Comparison of ENCODE assay signal across 23 cellular contexts in genomic region chr4:100379583-100380105, GRCh38.
"Had no signal": no experiment of that assay in that cellular context is flagged by ENCODE, and none has a peak within 500 bp of the region (broad histone marks: within the 10 kb centered on the region; RNA-seq: fewer than 3 reads in every experiment).

No MANE protein-coding gene starts in this region.

- H3K36me3 ChIP-seq: colonic mucosa, esophagus muscularis mucosa, prostate gland, right atrium auricular region, stomach had no signal

- H3K27ac ChIP-seq: colonic mucosa, esophagus muscularis mucosa, heart right ventricle, prostate gland, right atrium auricular region, stomach, testis had no signal

- DNase-seq: activated CD4-positive, alpha-beta T cell treated with anti-CD3 and anti-CD28 coated beads for 48 hours; activated CD4-positive, CD25-positive, alpha-beta regulatory T cell; activated CD8-positive, alpha-beta T cell treated with anti-CD3 and anti-CD28 coated beads, Interleukin-2, amount 10 ng/mL, durations not matched to agents 7 days and 5 days; activated naive CD4-positive, alpha-beta T cell treated with anti-CD3 and anti-CD28 coated beads, Interleukin-2, amount 10 ng/mL, durations not matched to agents 7 days and 5 days; activated naive CD8-positive, alpha-beta T cell treated with anti-CD3 and anti-CD28 coated beads, Interleukin-2, amount 50 U/mL, for 24 hours; activated T-cell treated with anti-CD3 and anti-CD28 coated beads, Interleukin-2, amount 50 U/mL, for 24 hours; anterior cingulate cortex; colonic mucosa; heart right ventricle; midbrain; stimulated activated CD4-positive, alpha-beta T cell treated with anti-CD3 and anti-CD28 coated beads, Interleukin-12 subunit alpha, Interleukin-12 subunit beta, amount 100 ng/mL, for 4 hours; stimulated activated CD4-positive, alpha-beta T cell treated with anti-CD3 and anti-CD28 coated beads, Interleukin-1b, Interleukin-23, amount 100 ng/mL, for 48 hours; stomach; testis had no signal

- FAIRE-seq: endometrium had no signal

- ATAC-seq: activated CD8-positive, alpha-beta T cell treated with anti-CD3 and anti-CD28 coated beads, Interleukin-2, amount 10 ng/mL, durations not matched to agents 7 days and 5 days; activated naive CD8-positive, alpha-beta T cell treated with anti-CD3 and anti-CD28 coated beads, Interleukin-2, amount 50 U/mL, for 24 hours; heart right ventricle; left lobe of liver had no signal

- H3K4me1 ChIP-seq: colonic mucosa, esophagus muscularis mucosa, heart right ventricle, prostate gland, right atrium auricular region, stomach, testis had no signal

- H3K4me3 Mint-ChIP-seq: activated CD8-positive, alpha-beta T cell treated with anti-CD3 and anti-CD28 coated beads, Interleukin-2, amount 10 ng/mL, durations not matched to agents 7 days and 5 days; activated naive CD4-positive, alpha-beta T cell treated with anti-CD3 and anti-CD28 coated beads, Interleukin-2, amount 10 ng/mL, durations not matched to agents 7 days and 5 days; activated naive CD8-positive, alpha-beta T cell treated with anti-CD3 and anti-CD28 coated beads, Interleukin-2, amount 50 U/mL, for 24 hours; activated T-cell treated with anti-CD3 and anti-CD28 coated beads, Interleukin-2, amount 50 U/mL, for 24 hours; brain; central memory CD8-positive, alpha-beta T cell; neural crest cell; type B pancreatic cell had no signal

- H3K4me1 Mint-ChIP-seq: activated naive CD4-positive, alpha-beta T cell treated with anti-CD3 and anti-CD28 coated beads, Interleukin-2, amount 10 ng/mL, durations not matched to agents 7 days and 5 days; activated naive CD8-positive, alpha-beta T cell treated with anti-CD3 and anti-CD28 coated beads, Interleukin-2, amount 50 U/mL, for 24 hours; brain; central memory CD8-positive, alpha-beta T cell; neural crest cell had no signal

- H3K27me3 ChIP-seq: colonic mucosa, esophagus muscularis mucosa, heart right ventricle, right atrium auricular region, testis had no signal

- H3K36me3 Mint-ChIP-seq: activated naive CD4-positive, alpha-beta T cell treated with anti-CD3 and anti-CD28 coated beads, Interleukin-2, amount 10 ng/mL, durations not matched to agents 7 days and 5 days; brain; type B pancreatic cell had no signal

- H3K9me3 Mint-ChIP-seq: activated T-cell treated with anti-CD3 and anti-CD28 coated beads, Interleukin-2, amount 50 U/mL, for 24 hours; central memory CD8-positive, alpha-beta T cell; neural crest cell had no signal

- H3K27ac Mint-ChIP-seq: activated CD8-positive, alpha-beta T cell treated with anti-CD3 and anti-CD28 coated beads, Interleukin-2, amount 10 ng/mL, durations not matched to agents 7 days and 5 days; activated naive CD4-positive, alpha-beta T cell treated with anti-CD3 and anti-CD28 coated beads, Interleukin-2, amount 10 ng/mL, durations not matched to agents 7 days and 5 days; activated naive CD8-positive, alpha-beta T cell treated with anti-CD3 and anti-CD28 coated beads, Interleukin-2, amount 50 U/mL, for 24 hours; activated T-cell treated with anti-CD3 and anti-CD28 coated beads, Interleukin-2, amount 50 U/mL, for 24 hours; brain; type B pancreatic cell had no signal

- H3K4me3 ChIP-seq: colonic mucosa, esophagus muscularis mucosa, heart right ventricle, prostate gland, right atrium auricular region, stomach, testis had no signal

- H3K9me3 ChIP-seq: colonic mucosa, esophagus muscularis mucosa, heart right ventricle, prostate gland, right atrium auricular region, stomach, testis had no signal
